ENCODE assay signal across 33 cellular contexts in genomic region chr18:31611511-31611910, GRCh38. TPM values are rescaled to one million over a fixed set of nuclear protein-coding genes. Genes with fewer than 3 reads are reported as not detected.
"Had no signal": no experiment of that assay in that cellular context is flagged by ENCODE, and none has a peak within 500 bp of the region (broad histone marks: within the 10 kb centered on the region; RNA-seq: fewer than 3 reads in every experiment).

No MANE protein-coding gene starts in this region.

- H3K27ac Mint-ChIP-seq: activated CD4-positive, alpha-beta T cell treated with anti-CD3 and anti-CD28 coated beads for 36 hours; activated CD8-positive, alpha-beta memory T cell treated with anti-CD3 and anti-CD28 coated beads, Interleukin-2, amount 10 ng/mL, durations not matched to agents 7 days and 5 days; activated CD8-positive, alpha-beta T cell treated with anti-CD3 and anti-CD28 coated beads, Interleukin-2, amount 10 ng/mL, durations not matched to agents 7 days and 5 days; activated naive CD4-positive, alpha-beta T cell treated with anti-CD3 and anti-CD28 coated beads, Interleukin-2, amount 50 U/mL, for 72 hours; activated T-helper 2 cell treated with anti-CD3 and anti-CD28 coated beads, Interferon-gamma antibody, Interleukin-2, Interleukin-4, amounts not matched to agents 10 μg/mL and 5 μg/mL and 100 μg/mL, durations not matched to agents 14 hours and 24 hours and 36 hours; stimulated activated memory B cell treated with anti-CD40 and anti-IgM and Interleukin-4, amounts not matched to agents 10 μg/mL and 1 μg/mL and 100 μg/mL, for 72 hours had no signal

- H3K36me3 Mint-ChIP-seq: activated CD8-positive, alpha-beta memory T cell treated with anti-CD3 and anti-CD28 coated beads, Interleukin-2, amount 10 ng/mL, durations not matched to agents 7 days and 5 days; activated naive CD4-positive, alpha-beta T cell treated with anti-CD3 and anti-CD28 coated beads, Interleukin-2, amount 50 U/mL, for 72 hours; stimulated activated memory B cell treated with anti-CD40 and anti-IgM and Interleukin-4, amounts not matched to agents 10 μg/mL and 1 μg/mL and 100 μg/mL, for 72 hours had no signal

- H3K4me3 ChIP-seq: colonic mucosa, lung, mucosa of descending colon, stomach, suprapubic skin, tibial artery, upper lobe of right lung had no signal

- H3K36me3 ChIP-seq: colonic mucosa, neutrophil, stomach, suprapubic skin, tibial artery, upper lobe of right lung had no signal

- H3K9me3 ChIP-seq: colonic mucosa, mucosa of descending colon, neutrophil, stomach, suprapubic skin, tibial artery, upper lobe of right lung had no signal

- H3K4me1 Mint-ChIP-seq: activated CD4-positive, alpha-beta T cell treated with anti-CD3 and anti-CD28 coated beads for 36 hours; activated CD8-positive, alpha-beta memory T cell treated with anti-CD3 and anti-CD28 coated beads, Interleukin-2, amount 10 ng/mL, durations not matched to agents 7 days and 5 days; stimulated activated memory B cell treated with anti-CD40 and anti-IgM and Interleukin-4, amounts not matched to agents 10 μg/mL and 1 μg/mL and 100 μg/mL, for 72 hours had no signal

- H3K4me1 ChIP-seq: colonic mucosa, suprapubic skin, tibial artery, upper lobe of right lung had no signal

- H3K4me3 Mint-ChIP-seq: activated CD4-positive, alpha-beta T cell treated with anti-CD3 and anti-CD28 coated beads for 36 hours; activated CD8-positive, alpha-beta memory T cell treated with anti-CD3 and anti-CD28 coated beads, Interleukin-2, amount 10 ng/mL, durations not matched to agents 7 days and 5 days; activated CD8-positive, alpha-beta T cell treated with anti-CD3 and anti-CD28 coated beads, Interleukin-2, amount 10 ng/mL, durations not matched to agents 7 days and 5 days; nephron; stimulated activated memory B cell treated with anti-CD40 and anti-IgM and Interleukin-4, amounts not matched to agents 10 μg/mL and 1 μg/mL and 100 μg/mL, for 72 hours had no signal

- DNase-seq: activated CD4-positive, alpha-beta T cell treated with anti-CD3 and anti-CD28 coated beads for 36 hours; activated CD4-positive, CD25-positive, alpha-beta regulatory T cell; activated CD8-positive, alpha-beta memory T cell treated with anti-CD3 and anti-CD28 coated beads, Interleukin-2, amount 10 ng/mL, durations not matched to agents 7 days and 5 days; activated CD8-positive, alpha-beta T cell treated with anti-CD3 and anti-CD28 coated beads, Interleukin-2, amount 10 ng/mL, durations not matched to agents 7 days and 5 days; activated naive CD4-positive, alpha-beta T cell; activated T-cell treated with anti-CD3 and anti-CD28 coated beads, Interleukin-2, amount 50 U/mL, for 48 hours; effector memory CD4-positive, alpha-beta T cell; head of caudate nucleus; stimulated activated CD4-positive, alpha-beta T cell treated with anti-CD3 and anti-CD28 coated beads, Interleukin-1b, Interleukin-23, amount 100 ng/mL, for 48 hours; stimulated activated CD4-positive, alpha-beta T cell treated with anti-CD3 and anti-CD28 coated beads, Interleukin-4, amount 100 ng/mL, for 4 hours; stimulated activated CD8-positive, alpha-beta memory T cell treated with anti-CD3 and anti-CD28 coated beads, Interleukin-4, amount 100 ng/mL, for 48 hours; tibial artery; upper lobe of right lung had no signal

- H3K27ac ChIP-seq: colonic mucosa, neutrophil, stomach, suprapubic skin, tibial artery, upper lobe of right lung had no signal

- H3K27me3 Mint-ChIP-seq: progenitor cell of endocrine pancreas had no signal

- ATAC-seq: activated CD4-positive, alpha-beta T cell treated with anti-CD3 and anti-CD28 coated beads for 36 hours; activated CD8-positive, alpha-beta memory T cell treated with anti-CD3 and anti-CD28 coated beads, Interleukin-2, amount 10 ng/mL, durations not matched to agents 7 days and 5 days; activated CD8-positive, alpha-beta T cell treated with anti-CD3 and anti-CD28 coated beads, Interleukin-2, amount 10 ng/mL, durations not matched to agents 7 days and 5 days; activated naive CD4-positive, alpha-beta T cell treated with anti-CD3 and anti-CD28 coated beads, Interleukin-2, amount 50 U/mL, for 72 hours; sciatic nerve; stimulated activated memory B cell treated with anti-CD40 and anti-IgM and Interleukin-4, amounts not matched to agents 10 μg/mL and 1 μg/mL and 100 μg/mL, for 72 hours had no signal

- H3K27me3 ChIP-seq: colonic mucosa, neutrophil, stomach, suprapubic skin, tibial artery, upper lobe of right lung had no signal

- H3K9me3 Mint-ChIP-seq: activated naive CD4-positive, alpha-beta T cell treated with anti-CD3 and anti-CD28 coated beads, Interleukin-2, amount 50 U/mL, for 72 hours; activated T-helper 2 cell treated with anti-CD3 and anti-CD28 coated beads, Interferon-gamma antibody, Interleukin-2, Interleukin-4, amounts not matched to agents 10 μg/mL and 5 μg/mL and 100 μg/mL, durations not matched to agents 14 hours and 24 hours and 36 hours; nephron had no signal

RNA-seq across cellular contexts. Expression of gene TTR, which starts 19.8 kb away (rescaled TPM):
- total RNA-seq: activated CD4-positive, alpha-beta T cell treated with anti-CD3 and anti-CD28 coated beads for 36 hours; activated CD8-positive, alpha-beta memory T cell treated with anti-CD3 and anti-CD28 coated beads, Interleukin-2, amount 10 ng/mL, durations not matched to agents 7 days and 5 days; activated CD8-positive, alpha-beta T cell treated with anti-CD3 and anti-CD28 coated beads, Interleukin-2, amount 10 ng/mL, durations not matched to agents 7 days and 5 days; activated naive CD4-positive, alpha-beta T cell treated with anti-CD3 and anti-CD28 coated beads, Interleukin-2, amount 50 U/mL, for 72 hours; activated T-helper 2 cell treated with anti-CD3 and anti-CD28 coated beads, Interferon-gamma antibody, Interleukin-2, Interleukin-4, amounts not matched to agents 10 μg/mL and 5 μg/mL and 100 μg/mL, durations not matched to agents 14 hours and 24 hours and 36 hours; bronchial epithelial cell; dermis microvascular lymphatic vessel endothelial cell; fibroblast of lung; fibroblast of villous mesenchyme; kidney epithelial cell; myocyte; renal cortical epithelial cell; sciatic nerve; suprapubic skin; T-helper 1 cell treated with Interleukin-12 subunit alpha and Interleukin-12 subunit beta and Interleukin-4 antibody, amounts not matched to agents 30 ng/mL and 1 ng/mL, for 36 hours; upper lobe of right lung had no signal
- polyA plus RNA-seq: fibroblast of lung had no signal
